In genomic region chr3:13407926-13408325, GRCh38 we compare ENCODE assay signal across 17 cellular contexts.
"Had no signal": no experiment of that assay in that cellular context is flagged by ENCODE, and none has a peak within 500 bp of the region (broad histone marks: within the 10 kb centered on the region; RNA-seq: fewer than 3 reads in every experiment).

No MANE protein-coding gene starts in this region.

- ATAC-seq: activated CD4-positive, CD25-positive, alpha-beta regulatory T cell treated with anti-CD3 and anti-CD28 coated beads, Interleukin-2, amount 50 U/mL, for 24 hours; activated CD8-positive, alpha-beta T cell treated with anti-CD3 and anti-CD28 coated beads, Interleukin-2, amount 10 ng/mL, durations not matched to agents 7 days and 5 days; gastroesophageal sphincter; heart right ventricle; left cardiac atrium; sciatic nerve had no signal

- H3K36me3 Mint-ChIP-seq: type B pancreatic cell had no signal

- H3K27me3 Mint-ChIP-seq: activated CD4-positive, alpha-beta T cell treated with anti-CD3 and anti-CD28 coated beads, Interleukin-2, amount 10 ng/mL, durations not matched to agents 7 days and 5 days; type B pancreatic cell had no signal

- DNase-seq: activated CD4-positive, alpha-beta T cell treated with anti-CD3 and anti-CD28 coated beads, Interleukin-2, amount 10 ng/mL, durations not matched to agents 7 days and 5 days; activated CD8-positive, alpha-beta memory T cell treated with anti-CD3 and anti-CD28 coated beads, Interleukin-2, amount 50 U/mL, for 48 hours; activated CD8-positive, alpha-beta T cell treated with anti-CD3 and anti-CD28 coated beads, Interleukin-2, amount 10 ng/mL, durations not matched to agents 7 days and 5 days; activated gamma-delta T cell treated with Interleukin-2 at 50 U/mL for 16 hours; cortex of kidney; effector CD4-positive, alpha-beta T cell; heart right ventricle; left cardiac atrium; mesendoderm; stimulated activated CD4-positive, alpha-beta T cell treated with anti-CD3 and anti-CD28 coated beads, Interleukin-4, amount 100 ng/mL, for 1 hour; T1000; testis had no signal

- H3K27ac Mint-ChIP-seq: activated CD4-positive, alpha-beta T cell treated with anti-CD3 and anti-CD28 coated beads, Interleukin-2, amount 10 ng/mL, durations not matched to agents 7 days and 5 days; nephron; type B pancreatic cell had no signal

- H3K4me3 Mint-ChIP-seq: activated CD4-positive, alpha-beta T cell treated with anti-CD3 and anti-CD28 coated beads, Interleukin-2, amount 10 ng/mL, durations not matched to agents 7 days and 5 days; activated CD8-positive, alpha-beta T cell treated with anti-CD3 and anti-CD28 coated beads, Interleukin-2, amount 10 ng/mL, durations not matched to agents 7 days and 5 days; nephron; type B pancreatic cell had no signal

- H3K4me1 Mint-ChIP-seq: nephron had no signal
